ENCODE assay signal across 25 cellular contexts in genomic region chr7:108722561-108722960, GRCh38.
"Had no signal": no experiment of that assay in that cellular context is flagged by ENCODE, and none has a peak within 500 bp of the region (broad histone marks: within the 10 kb centered on the region; RNA-seq: fewer than 3 reads in every experiment).

No MANE protein-coding gene starts in this region.

- H3K9me3 ChIP-seq: left ventricle myocardium inferior, mucosa of descending colon, psoas muscle, right lobe of liver, stomach, testis, thyroid gland, transverse colon, upper lobe of left lung, vagina had no signal

- H3K27ac ChIP-seq: hepatocyte, left ventricle myocardium inferior, parathyroid adenoma, psoas muscle, right lobe of liver, stomach, testis, thyroid gland, transverse colon, upper lobe of left lung, vagina had no signal

- ATAC-seq: mucosa of descending colon; naive thymus-derived CD4-positive, alpha-beta T cell; natural killer cell treated with Interleukin-12 subunit alpha and Interleukin-12 subunit beta and Interleukin-15 and Interleukin-18, amount 100 ng/mL, for 72 hours; psoas muscle; right lobe of liver; stimulated activated memory B cell treated with anti-CD40 and anti-IgM and Interleukin-4, amounts not matched to agents 10 μg/mL and 1 μg/mL and 100 μg/mL, for 72 hours; stimulated activated naive CD8-positive, alpha-beta T cell treated with anti-CD3 and anti-CD28 coated beads, Interleukin-15, Interleukin-2, amounts not matched to agents 100 U/mL and 50 U/mL, for 24 hours had no signal

- H3K27me3 ChIP-seq: hepatocyte, right lobe of liver, stomach, testis, thyroid gland, transverse colon, upper lobe of left lung, vagina had no signal

- H3K4me1 ChIP-seq: left ventricle myocardium inferior, parathyroid adenoma, psoas muscle, right lobe of liver, stomach, testis, thyroid gland, transverse colon, upper lobe of left lung, vagina had no signal

- H3K79me2 ChIP-seq: hepatocyte, parathyroid adenoma had no signal

- H3K36me3 ChIP-seq: left ventricle myocardium inferior, right lobe of liver, stomach, thyroid gland, transverse colon, upper lobe of left lung, vagina had no signal

- H2AFZ ChIP-seq: hepatocyte, parathyroid adenoma had no signal

- DNase-seq: islet precursor cell; left ventricle myocardium inferior; mesendoderm; mucosa of descending colon; naive thymus-derived CD4-positive, alpha-beta T cell; nucleus accumbens; psoas muscle; right lobe of liver; stimulated activated CD4-positive, alpha-beta T cell treated with anti-CD3 and anti-CD28 coated beads, Interleukin-1b, Interleukin-23, amount 100 ng/mL, for 48 hours; stimulated activated CD4-positive, alpha-beta T cell treated with anti-CD3 and anti-CD28 coated beads, Interleukin-2, amount 100 ng/mL, for 48 hours; stimulated activated CD4-positive, alpha-beta T cell treated with anti-CD3 and anti-CD28 coated beads, Interleukin-4, amount 100 ng/mL, for 4 hours; stimulated activated CD8-positive, alpha-beta memory T cell treated with anti-CD3 and anti-CD28 coated beads, Interleukin-4, amount 100 ng/mL, for 48 hours; stimulated activated naive CD8-positive, alpha-beta T cell treated with anti-CD3 and anti-CD28 coated beads, Interleukin-15, Interleukin-2, amounts not matched to agents 100 U/mL and 50 U/mL, for 24 hours; stomach; testis; thyroid gland; transverse colon; upper lobe of left lung had no signal

- H3K4me2 ChIP-seq: hepatocyte, smooth muscle cell had no signal

- H3K4me3 ChIP-seq: hepatocyte, left ventricle myocardium inferior, lung, mucosa of descending colon, psoas muscle, right lobe of liver, smooth muscle cell, stomach, testis, thyroid gland, transverse colon, upper lobe of left lung, vagina had no signal

- H3K9ac ChIP-seq: parathyroid adenoma had no signal
